Comparison of ENCODE assay signal across 21 cellular contexts in the genomic region with DNA sequence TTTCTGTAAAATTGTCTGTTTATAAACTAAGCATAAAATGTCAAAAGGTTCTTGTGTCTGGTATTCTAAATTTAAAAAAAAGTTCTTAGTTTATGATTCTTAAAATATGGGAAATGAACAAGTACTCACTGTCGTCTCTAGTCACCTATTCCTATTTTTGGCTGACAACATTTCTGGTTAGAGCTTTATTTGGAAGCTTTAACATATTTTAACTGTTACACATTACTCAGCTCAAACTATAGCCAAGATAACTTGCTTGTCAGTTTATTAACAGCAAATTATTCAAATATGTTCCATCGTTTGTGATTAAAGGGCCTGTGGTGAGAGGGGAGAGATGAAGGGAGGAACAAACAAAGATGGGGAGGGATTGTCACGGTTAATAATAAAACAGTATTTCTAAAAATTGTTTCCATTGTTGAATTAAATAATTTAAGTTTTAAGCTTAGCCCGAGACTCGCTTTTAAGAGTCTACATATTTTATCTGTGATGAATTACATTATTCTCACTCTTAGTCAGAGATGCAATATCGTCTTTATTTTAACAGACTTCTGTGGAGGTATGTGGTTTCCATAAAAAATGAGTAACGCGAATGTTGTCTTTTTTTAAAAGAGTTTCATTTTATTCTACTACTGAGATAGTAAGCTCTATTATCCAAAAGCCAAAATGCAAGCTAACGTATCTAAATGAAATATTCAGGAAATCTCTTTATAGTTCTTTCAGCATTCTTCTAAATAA.
DNase-seq lines count a peak whose midpoint lies in the region; ATAC-seq, FAIRE-seq and TF ChIP-seq lines count a peak whose summit lies in the region.
"Had no signal": no experiment of that assay in that cellular context is flagged by ENCODE, and none has a peak within 500 bp of the region (broad histone marks: within the 10 kb centered on the region; RNA-seq: fewer than 3 reads in every experiment).

No MANE protein-coding gene starts in this region.

- no peak for FAIRE-seq in urothelium cell line (lab: Jason Lieb, UNC)
- FAIRE-seq: GM12891 had no signal

- no peak overlapping the region for H3K9ac ChIP-seq in fibroblast of lung (ENCODE audit: insufficient read depth, low read length)

- H3K27ac ChIP-seq in SJSA1, result peak overlapping the region; percentile 98
- no peak overlapping the region for H3K27ac ChIP-seq in fibroblast of lung (ENCODE audit: insufficient read depth, low read length)
- H3K27ac ChIP-seq: 22Rv1, gastroesophageal sphincter, Peyer's patch had no signal

- H3K4me3 ChIP-seq in SJSA1 (peak overlapping the region; percentile 1; the same call in 1 of the 2 replicates), fibroblast of lung (replicated peaks in 1 of 4; ENCODE audit: control extremely low read depth in 1 of 4, insufficient read depth in 1 of 4, low read depth in 3 of 4, low read length in 4 of 4) (peak overlapping the region in 3 of 4 experiments; percentile 9 to 26 (median 23))
- H3K4me3 ChIP-seq: gastroesophageal sphincter, HAP-1, Peyer's patch had no signal

- no peak overlapping the region for H2AFZ ChIP-seq in fibroblast of lung (ENCODE audit: low read length)

- H3K4me1 ChIP-seq in SJSA1 (replicated peaks) (peaks cover 24% of the 10 kb centered on the region), fibroblast of lung (ENCODE audit: control insufficient read depth, extremely low read depth, insufficient read depth, low read length) (peaks cover 6% of the 10 kb centered on the region)
- H3K4me1 ChIP-seq: gastroesophageal sphincter, HAP-1, Peyer's patch had no signal

- ATAC-seq in activated CD4-positive, CD25-positive, alpha-beta regulatory T cell treated with anti-CD3 and anti-CD28 coated beads, Interleukin-2, amount 50 U/mL, for 24 hours, result peak; percentile 35 to 38
- no peak for ATAC-seq in HG03378 (IDR thresholded peaks at IDR 0.05; ENCODE audit: unreplicated experiment)
- ATAC-seq: gastroesophageal sphincter, natural killer cell had no signal

- peak overlapping the region; percentile 13 for H3K4me2 ChIP-seq in fibroblast of lung (ENCODE audit: extremely low read depth, insufficient read depth, low read length)

- H3K36me3 ChIP-seq in SJSA1 (no peaks in the 10 kb centered on the region), fibroblast of lung (ENCODE audit: control insufficient read depth, insufficient read depth, low read length) (no peaks in the 10 kb centered on the region)
- H3K36me3 ChIP-seq: gastroesophageal sphincter, HAP-1, Peyer's patch had no signal

- no peaks in the 10 kb centered on the region for H3K79me2 ChIP-seq in fibroblast of lung (ENCODE audit: control insufficient read depth, insufficient read depth, low read length)

- H3K27me3 ChIP-seq in SJSA1 (replicated peaks) (no peaks in the 10 kb centered on the region), fibroblast of lung (ENCODE audit: control insufficient read depth, insufficient read depth, low read length) (no peaks in the 10 kb centered on the region)
- H3K27me3 ChIP-seq: gastroesophageal sphincter, Peyer's patch had no signal

- no peak for TF ChIP-seq CTCF in fibroblast of lung (conservative IDR thresholded peaks at IDR 0.05 in 1 of 2, IDR thresholded peaks at IDR 0.05 in 1 of 2; ENCODE audit: low read depth in 1 of 2, low read length in 2 of 2)

- H3K9me3 ChIP-seq in SJSA1 (replicated peaks), result no peaks in the 10 kb centered on the region
- no peaks in the 10 kb centered on the region for H3K9me3 ChIP-seq in fibroblast of lung (ENCODE audit: control insufficient read depth, insufficient read depth, low read depth, low read length)
- H3K9me3 ChIP-seq: gastroesophageal sphincter, HAP-1, Peyer's patch had no signal

- DNase-seq in activated CD4-positive, CD25-positive, alpha-beta regulatory T cell (lab: John Stamatoyannopoulos, UW), result no peak
- DNase-seq in SJSA1 (ENCODE audit: low read depth in 1 of 2, low spot score in 2 of 2) (peak in 1 of 2 experiments; percentile 79), fibroblast of lung (ENCODE audit: low read depth in 2 of 2) (peak; percentile 19 to 83), urothelium cell line (ENCODE audit: low spot score) (peak; percentile 1), HK-2 (ENCODE audit: unreplicated experiment) (no peak), H4 (ENCODE audit: low spot score) (no peak)
- DNase-seq: activated CD8-positive, alpha-beta memory T cell treated with anti-CD3 and anti-CD28 coated beads, Interleukin-2, amount 50 U/mL, for 48 hours; CD8-positive, alpha-beta memory T cell; endodermal cell; immature natural killer cell; natural killer cell; NCI-H748 treated with DMSO at 0.1 percent for 48 hours; Peyer's patch; substantia nigra; T-helper 1 cell had no signal

- no peaks in the 10 kb centered on the region for H4K20me1 ChIP-seq in fibroblast of lung (ENCODE audit: control insufficient read depth, extremely low read depth, insufficient read depth, low read length)

Comparison
In these comparisons a context has a peak if more than half of its experiments do, and no peak if none do; other contexts are left out.
1. DNase-seq: peak in fibroblast of lung (2 of 2) and urothelium cell line (single experiment); none in activated CD4-positive, CD25-positive, alpha-beta regulatory T cell (0 of 4), HK-2 (single experiment) and H4 (single experiment).